19 cellular contexts compared by ENCODE assay signal in genomic region chr9:122393284-122393983, GRCh38. TPM values are rescaled to one million over a fixed set of nuclear protein-coding genes. Genes with fewer than 3 reads are reported as not detected.
A peak's percentile ranks its signal among the peaks of the same experiment; 100 is the strongest.
DNase-seq lines count a peak whose midpoint lies in the region; ATAC-seq and TF ChIP-seq lines count a peak whose summit lies in the region.
"Had no signal": no experiment of that assay in that cellular context is flagged by ENCODE, and none has a peak within 500 bp of the region (broad histone marks: within the 10 kb centered on the region; RNA-seq: fewer than 3 reads in every experiment).

No MANE protein-coding gene starts in this region.

- WGBS in GM23248 (ENCODE audit: low coverage in 1 of 2, low lambda C conversion rate in 2 of 2, missing lambda C conversion rate in 2 of 2), 2 experiments, result 88 to 91% methylated on average over 8 of the region's 8 CpGs

- H3K9me3 ChIP-seq in A673 (ENCODE audit: low read depth, low read length, poor library complexity, severe bottlenecking) (no peaks in the 10 kb centered on the region), GM23248 (ENCODE audit: low read depth) (no peaks in the 10 kb centered on the region)
- H3K9me3 ChIP-seq: ascending aorta, BE2C, right lobe of liver had no signal

- intact Hi-C loops in A673 (cut with micrococcal nuclease; ENCODE audit: unreplicated experiment), result no loop called here

- no peak for TF ChIP-seq POLR2A in GM18505 (IDR thresholded peaks at IDR 0.05; ENCODE audit: borderline replicate concordance, extremely low read depth, insufficient read depth, insufficient read length)

- CTCF ChIA-PET in A673 (lab: Charles Lee), result no interaction called here

- peaks cover 42% of the 10 kb centered on the region for H3F3A ChIP-seq in GM23248 (ENCODE audit: insufficient read depth)

- no TSS peak for BruUV-seq in A673 (replicated peaks; lab: Mats Ljungman, UMichigan)

- H4K20me1 ChIP-seq in GM23248 (ENCODE audit: insufficient read depth), result no peaks in the 10 kb centered on the region

- H3K36me3 ChIP-seq in A673 (ENCODE audit: insufficient read depth, low read length, poor library complexity, severe bottlenecking), result no peaks in the 10 kb centered on the region
- H3K36me3 ChIP-seq in GM23248 (ENCODE audit: low read depth), result no peaks in the 10 kb centered on the region
- H3K36me3 ChIP-seq: ascending aorta, BE2C, right lobe of liver had no signal

- TF ChIP-seq CTCF in A673 (conservative IDR thresholded peaks at IDR 0.05; ENCODE audit: low read depth, low read length), result no peak
- no peak for TF ChIP-seq CTCF in epithelial cell of esophagus (IDR thresholded peaks at IDR 0.05; ENCODE audit: insufficient read depth, low read depth, low read length, missing control alignments)
- TF ChIP-seq CTCF in omental fat pad (IDR thresholded peaks at IDR 0.05), result no peak
- no peak for TF ChIP-seq CTCF in GM13976 (IDR thresholded peaks at IDR 0.05; ENCODE audit: borderline replicate concordance, control extremely low read depth, extremely low read depth, insufficient read depth, missing control alignments)

- peak overlapping the region; percentile 78 for H3K4me2 ChIP-seq in GM23248 (ENCODE audit: unreplicated experiment)

- no peaks in the 10 kb centered on the region for H3K4me1 ChIP-seq in A673 (ENCODE audit: insufficient read depth, low read length, poor library complexity, severe bottlenecking)
- H3K4me1 ChIP-seq in GM23248 (ENCODE audit: insufficient read depth), result peaks cover 44% of the 10 kb centered on the region
- H3K4me1 ChIP-seq: ascending aorta, BE2C, right lobe of liver had no signal

- H3K4me3 ChIP-seq in A673 (ENCODE audit: low read depth, low read length, poor library complexity, severe bottlenecking), result no peak overlapping the region
- no peak overlapping the region for H3K4me3 ChIP-seq in GM23248
- H3K4me3 ChIP-seq in epithelial cell of esophagus (ENCODE audit: low read length), result no peak overlapping the region
- H3K4me3 ChIP-seq: ascending aorta, coronary artery, right lobe of liver had no signal

- POLR2A ChIA-PET in A673 (lab: Charles Lee; ENCODE audit: low non-redundant PET), result no interaction called here

- in situ Hi-C loops in GM23248 (cut with MboI), result no loop called here
- in situ Hi-C loops in GM13976 (cut with MboI; ENCODE audit: low sequenced_read_pairs, unreplicated experiment), result no loop called here

- peak overlapping the region; percentile 54; the same call in 1 of the 2 replicates for H3K9ac ChIP-seq in GM23248

- ATAC-seq in omental fat pad (ENCODE audit: low FRiP score) (peak; percentile 24), GM18505 (IDR thresholded peaks at IDR 0.05; ENCODE audit: unreplicated experiment) (no peak)
- ATAC-seq in activated CD4-positive, CD25-positive, alpha-beta regulatory T cell treated with anti-CD3 and anti-CD28 coated beads, Interleukin-2, amount 50 U/mL, for 24 hours, result no peak
- ATAC-seq: PC-3, right lobe of liver had no signal

- H3K79me2 ChIP-seq in GM23248 (ENCODE audit: insufficient read depth), result no peaks in the 10 kb centered on the region

- H3K9me2 ChIP-seq in GM23248 (ENCODE audit: insufficient read depth), result no peaks in the 10 kb centered on the region

- DNase-seq in A673 (ENCODE audit: low spot score), result peak; percentile 17
- DNase-seq in GM23248, result no peak
- DNase-seq in epithelial cell of esophagus (ENCODE audit: low read depth), result peak; percentile 58
- no peak for DNase-seq in omental fat pad (ENCODE audit: low spot score)
- DNase-seq in GM19240 (ENCODE audit: insufficient read length, low spot score), result no peak
- DNase-seq in GM13976 (ENCODE audit: low spot score), result no peak
- DNase-seq: activated effector memory CD4-positive, alpha-beta T cell treated with anti-CD3 and anti-CD28 coated beads, Interleukin-2, amount 50 U/mL, for 16 hours; BE2C; GF-D8; mesendoderm; NCI-H2081 treated with DMSO at 0.1 percent for 48 hours; NCI-H524 treated with DMSO at 0.1 percent for 48 hours; PC-3; right lobe of liver; stimulated activated CD4-positive, alpha-beta T cell treated with anti-CD3 and anti-CD28 coated beads, Interleukin-2, amount 100 ng/mL, for 24 hours had no signal

- no peak overlapping the region for H2AFZ ChIP-seq in GM23248

- H3K27me3 ChIP-seq in A673 (replicated peaks; ENCODE audit: insufficient read depth, low read depth, low read length, poor library complexity) (peaks cover 17% of the 10 kb centered on the region), GM23248 (replicated peaks; ENCODE audit: insufficient read depth) (no peaks in the 10 kb centered on the region)
- H3K27me3 ChIP-seq: ascending aorta, BE2C, right lobe of liver had no signal

- no peak overlapping the region for H3K27ac ChIP-seq in A673 (ENCODE audit: low read depth, low read length, poor library complexity, severe bottlenecking)
- peak overlapping the region; percentile 87 for H3K27ac ChIP-seq in GM23248
- H3K27ac ChIP-seq: right lobe of liver had no signal

RNA-seq across cellular contexts. Expression of gene PTGS1, which starts 22.6 kb away (rescaled TPM):
- total RNA-seq in A673 (2021) (not detected in 2 replicates), omental fat pad (10 to 100 TPM; 16.0 to 36.8 (median 20.1) TPM)
- total RNA-seq in GM23248 (2014; rRNA removed; shearing (Covaris generic)), result 39.6 and 51.5 TPM in 2 replicates
- polyA plus RNA-seq in GM23248 (2016; fragmentation: Nextera tagmentation; extraction: Ambion mirVana), result 43.8 and 44.9 TPM in 2 replicates

Comparison
In these comparisons a context has a peak if more than half of its experiments do, and no peak if none do; other contexts are left out.
1. DNase-seq: peak in A673 (single experiment) and epithelial cell of esophagus (single experiment); none in GM23248 (single experiment), omental fat pad (single experiment), GM19240 (single experiment) and GM13976 (single experiment).
2. RNA of gene PTGS1, which starts 22.6 kb away (total RNA-seq): 39.6 to 51.5 TPM in GM23248 and 16.0 to 36.8 TPM in omental fat pad; not detected in A673; every median in the first group is over 10 times any median in the second.